In the genomic region with DNA sequence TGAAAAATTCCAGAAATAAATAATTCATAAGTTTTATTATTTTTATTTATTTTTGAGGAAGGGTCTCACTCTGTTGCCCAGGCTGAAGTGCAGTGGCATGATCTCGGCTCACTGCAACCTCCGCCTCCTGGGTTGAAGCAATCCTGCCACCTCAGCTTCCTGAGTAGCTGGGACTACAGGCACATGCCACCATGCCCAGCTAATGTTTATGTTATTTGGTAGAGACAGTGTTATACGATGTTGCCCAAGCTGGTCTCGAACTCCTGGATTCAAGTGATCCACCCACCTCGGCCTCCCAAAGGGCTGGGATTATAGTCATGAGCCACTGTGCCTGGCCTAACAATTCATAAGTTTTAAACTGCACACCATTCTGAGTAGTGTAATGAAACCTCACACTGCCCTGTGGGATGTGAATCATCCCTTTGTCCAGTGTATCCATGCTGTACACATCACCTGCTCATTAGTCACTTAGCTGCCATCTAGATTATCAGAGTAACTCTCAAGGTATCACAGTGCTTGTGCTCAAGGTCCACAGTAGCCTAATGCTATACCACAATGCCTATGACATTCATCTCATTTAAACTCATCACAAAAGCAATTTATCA, we compare ENCODE assay signal across 14 cellular contexts. TPM values are rescaled to one million over a fixed set of nuclear protein-coding genes. Genes with fewer than 3 reads are reported as not detected.
DNase-seq lines count a peak whose midpoint lies in the region; TF ChIP-seq lines count a peak whose summit lies in the region.
"Had no signal": no experiment of that assay in that cellular context is flagged by ENCODE, and none has a peak within 500 bp of the region (broad histone marks: within the 10 kb centered on the region; RNA-seq: fewer than 3 reads in every experiment).

No MANE protein-coding gene starts in this region.

- H3K4me1 ChIP-seq in mammary epithelial cell (ENCODE audit: insufficient read depth, low read length), result no peaks in the 10 kb centered on the region
- peaks cover 9% of the 10 kb centered on the region for H3K4me1 ChIP-seq in osteoblast (ENCODE audit: insufficient read depth, low read length)

- WGBS in mammary epithelial cell (ENCODE audit: low coverage, missing lambda C conversion rate), result 46% methylated on average over 5 of the region's 5 CpGs

- BruUV-seq in mammary epithelial cell (replicated peaks; lab: Mats Ljungman, UMichigan), result no TSS peak

- intact Hi-C loops in mammary epithelial cell (cut with micrococcal nuclease), result loop anchor here (5.0 kb wide), 1 partner anchor 907 kb away; no protein-coding TSS in a partner anchor

- H4K20me1 ChIP-seq in mammary epithelial cell (ENCODE audit: insufficient read depth, low read length), result no peaks in the 10 kb centered on the region
- H4K20me1 ChIP-seq in osteoblast (ENCODE audit: insufficient read depth, low read length), result no peaks in the 10 kb centered on the region

- peak; percentile 66 for DNase-seq in EH (ENCODE audit: low read depth)
- DNase-seq in M059J (ENCODE audit: low read depth), result peak; percentile 94
- DNase-seq in mammary epithelial cell, result peak; percentile 98
- no peak for DNase-seq in osteoblast (ENCODE audit: insufficient read length, low spot score, missing footprints)
- DNase-seq in HuH-7 (ENCODE audit: low spot score), result no peak
- no peak for DNase-seq in NCI-H2029 treated with DMSO at 0.1 percent for 48 hours (lab: John Stamatoyannopoulos, UW)
- no peak for DNase-seq in chondrocyte (ENCODE audit: low spot score)
- DNase-seq in glutamatergic neuron, result no peak
- DNase-seq: activated CD4-positive, alpha-beta T cell treated with anti-CD3 and anti-CD28 coated beads for 48 hours; activated naive CD8-positive, alpha-beta T cell treated with anti-CD3 and anti-CD28 coated beads, Interleukin-2, amount 10 ng/mL, durations not matched to agents 7 days and 5 days; DMS79 treated with DMSO at 0.1 percent for 48 hours; NCI-H2081; SHP77 had no signal

- dilution Hi-C loops in mammary epithelial cell (cut with HindIII; ENCODE audit: low sequenced_read_pairs), result no loop called here

- no peaks in the 10 kb centered on the region for H3K27me3 Mint-ChIP-seq in chondrocyte (ENCODE audit: low read depth)
- no peaks in the 10 kb centered on the region for H3K27me3 Mint-ChIP-seq in glutamatergic neuron (ENCODE audit: unreplicated experiment)
- H3K27me3 Mint-ChIP-seq: activated naive CD8-positive, alpha-beta T cell treated with anti-CD3 and anti-CD28 coated beads, Interleukin-2, amount 10 ng/mL, durations not matched to agents 7 days and 5 days; IgD-negative memory B cell had no signal

- peaks cover 39% of the 10 kb centered on the region for H3K4me1 Mint-ChIP-seq in chondrocyte (ENCODE audit: low read depth)
- peaks cover 6% of the 10 kb centered on the region for H3K4me1 Mint-ChIP-seq in glutamatergic neuron (ENCODE audit: low read depth, unreplicated experiment)
- H3K4me1 Mint-ChIP-seq: IgD-negative memory B cell had no signal

- in situ Hi-C loops in mammary epithelial cell (cut with MboI; ENCODE audit: low sequenced_read_pairs in 2 of 2), result loop anchor here (5.0 to 25.0 kb wide), 4 partner anchors 132 to 348 kb away; a partner anchor contains a TSS

- H3K4me3 ChIP-seq in mammary epithelial cell (replicated peaks in 1 of 3; ENCODE audit: insufficient read depth in 1 of 3, low read depth in 2 of 3, low read length in 3 of 3) (no peak overlapping the region), osteoblast (ENCODE audit: insufficient read depth, low read length) (no peak overlapping the region)

- no peak overlapping the region for H3K9ac ChIP-seq in mammary epithelial cell (ENCODE audit: insufficient read depth, low read length)

- CTCF ChIA-PET in mammary epithelial cell (lab: Charles Lee; ENCODE audit: low non-redundant PET), result no interaction called here

- H3K27ac ChIP-seq in mammary epithelial cell (ENCODE audit: insufficient read depth, low read depth, low read length) (peak overlapping the region; percentile 51), osteoblast (ENCODE audit: low read depth, low read length) (peak overlapping the region; percentile 41)

- H3K4me3 Mint-ChIP-seq in chondrocyte (ENCODE audit: unreplicated experiment), result no peak overlapping the region
- H3K4me3 Mint-ChIP-seq in glutamatergic neuron (ENCODE audit: unreplicated experiment), result no peak overlapping the region
- H3K4me3 Mint-ChIP-seq: activated naive CD8-positive, alpha-beta T cell treated with anti-CD3 and anti-CD28 coated beads, Interleukin-2, amount 10 ng/mL, durations not matched to agents 7 days and 5 days; IgD-negative memory B cell had no signal

- H3K36me3 Mint-ChIP-seq in chondrocyte (ENCODE audit: low read depth) (no peaks in the 10 kb centered on the region), glutamatergic neuron (ENCODE audit: unreplicated experiment) (no peaks in the 10 kb centered on the region)
- H3K36me3 Mint-ChIP-seq: IgD-negative memory B cell had no signal

- H3K9me3 Mint-ChIP-seq in chondrocyte (ENCODE audit: low read depth) (peaks cover 3% of the 10 kb centered on the region), glutamatergic neuron (ENCODE audit: unreplicated experiment) (no peaks in the 10 kb centered on the region)
- H3K9me3 Mint-ChIP-seq: IgD-negative memory B cell had no signal

- TF ChIP-seq CTCF in mammary epithelial cell (conservative IDR thresholded peaks at IDR 0.05 in 1 of 2, IDR thresholded peaks at IDR 0.05 in 1 of 2; ENCODE audit: extremely low read depth in 1 of 2, insufficient read depth in 1 of 2, low read depth in 1 of 2, low read length in 2 of 2) (no peak), osteoblast (IDR thresholded peaks at IDR 0.05; ENCODE audit: extremely low read depth, low read depth, low read length) (no peak), chondrocyte (IDR thresholded peaks at IDR 0.05) (no peak), glutamatergic neuron (IDR thresholded peaks at IDR 0.05; ENCODE audit: partially characterized antibody, unreplicated experiment) (no peak)

- no peaks in the 10 kb centered on the region for H3K9me3 ChIP-seq in mammary epithelial cell (replicated peaks; ENCODE audit: insufficient read depth, low read length)
- no peaks in the 10 kb centered on the region for H3K9me3 ChIP-seq in osteoblast (ENCODE audit: low read depth, low read length)

- H3K79me2 ChIP-seq in mammary epithelial cell (ENCODE audit: insufficient read depth, low read length) (peaks cover 10% of the 10 kb centered on the region), osteoblast (ENCODE audit: insufficient read depth, low read length) (no peaks in the 10 kb centered on the region)

- H3K4me2 ChIP-seq in mammary epithelial cell (ENCODE audit: insufficient read depth, low read depth, low read length) (no peak overlapping the region), osteoblast (ENCODE audit: insufficient read depth, low read length) (no peak overlapping the region)

- no peaks in the 10 kb centered on the region for H3K36me3 ChIP-seq in mammary epithelial cell (ENCODE audit: insufficient read depth, low read length)
- H3K36me3 ChIP-seq in osteoblast (ENCODE audit: insufficient read depth, low read length), result no peaks in the 10 kb centered on the region

- H2AFZ ChIP-seq in mammary epithelial cell (ENCODE audit: low read depth, low read length) (no peak overlapping the region), osteoblast (ENCODE audit: low read length) (no peak overlapping the region)

- H3K27me3 ChIP-seq in mammary epithelial cell (ENCODE audit: insufficient read depth, low read length) (no peaks in the 10 kb centered on the region), osteoblast (ENCODE audit: insufficient read depth, low read length) (no peaks in the 10 kb centered on the region)

- no peak overlapping the region for H3K27ac Mint-ChIP-seq in chondrocyte (ENCODE audit: unreplicated experiment)
- no peak overlapping the region for H3K27ac Mint-ChIP-seq in glutamatergic neuron (ENCODE audit: unreplicated experiment)
- H3K27ac Mint-ChIP-seq: activated naive CD8-positive, alpha-beta T cell treated with anti-CD3 and anti-CD28 coated beads, Interleukin-2, amount 10 ng/mL, durations not matched to agents 7 days and 5 days; IgD-negative memory B cell had no signal

RNA-seq across cellular contexts. Expression of a gene that starts 17.9 kb away (rescaled TPM):
- total RNA-seq in M059J (2014; rRNA removed; shearing (Covaris generic)), result 7.9 and 8.4 TPM in 2 replicates
- total RNA-seq in mammary epithelial cell, result 1 to 10 TPM; 2.7 to 4.5 TPM
- 1.4 TPM for polyA plus RNA-seq in mammary epithelial cell
- 7.0 TPM for polyA minus RNA-seq in mammary epithelial cell
- 7.7 and 8.0 TPM in 2 replicates for total RNA-seq in osteoblast
- 3.4 to 4.0 TPM (median 3.9 TPM) in 3 replicates for total RNA-seq in chondrocyte
- total RNA-seq in glutamatergic neuron (ENCODE audit: unreplicated experiment), result 3.2 TPM

Comparison
In these comparisons a context has a peak if more than half of its experiments do, and no peak if none do; other contexts are left out.
1. DNase-seq: peak in EH (single experiment), M059J (single experiment) and mammary epithelial cell (single experiment); none in osteoblast (single experiment), HuH-7 (single experiment), NCI-H2029 treated with DMSO at 0.1 percent for 48 hours (single experiment), chondrocyte (single experiment) and glutamatergic neuron (single experiment).